1 cellular context compared by ENCODE assay signal in the genomic region with DNA sequence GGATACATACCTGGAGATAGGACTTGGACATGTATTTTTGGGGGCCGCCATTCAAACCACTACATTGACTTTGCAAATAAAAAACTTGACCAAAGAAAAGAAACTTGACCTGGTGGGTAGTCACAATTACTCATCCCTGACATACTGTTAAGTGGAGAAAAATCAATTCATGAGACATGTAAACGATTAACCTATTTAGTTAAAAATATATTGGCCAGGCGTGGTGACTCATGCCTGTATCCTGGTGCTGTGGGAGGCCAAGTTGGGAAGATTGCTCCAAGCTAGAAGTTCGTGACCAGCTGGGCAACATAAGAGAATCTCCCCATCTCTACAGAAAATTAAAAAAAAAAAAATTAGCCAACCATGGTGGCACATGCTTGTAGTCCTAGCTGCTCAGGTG.
A peak's percentile ranks its signal among the peaks of the same experiment; 100 is the strongest.
TF ChIP-seq lines count a peak whose summit lies in the region.

No MANE protein-coding gene starts in this region.

TF ChIP-seq in IMR-90, 13 proteins besides CTCF, POLR2A, EP300 and RAD21:
- TF ChIP-seq RCOR1 (IDR thresholded peaks at IDR 0.05; ENCODE audit: insufficient replicate concordance, low read length) (no peak), FOS (IDR thresholded peaks at IDR 0.05; ENCODE audit: low read depth, low read length) (0 out of 2 replicates have a peak, but pooled peaks have one; percentile 27)
TF ChIP-seq in IMR-90: peak in this region for 1.
